In the genomic region with DNA sequence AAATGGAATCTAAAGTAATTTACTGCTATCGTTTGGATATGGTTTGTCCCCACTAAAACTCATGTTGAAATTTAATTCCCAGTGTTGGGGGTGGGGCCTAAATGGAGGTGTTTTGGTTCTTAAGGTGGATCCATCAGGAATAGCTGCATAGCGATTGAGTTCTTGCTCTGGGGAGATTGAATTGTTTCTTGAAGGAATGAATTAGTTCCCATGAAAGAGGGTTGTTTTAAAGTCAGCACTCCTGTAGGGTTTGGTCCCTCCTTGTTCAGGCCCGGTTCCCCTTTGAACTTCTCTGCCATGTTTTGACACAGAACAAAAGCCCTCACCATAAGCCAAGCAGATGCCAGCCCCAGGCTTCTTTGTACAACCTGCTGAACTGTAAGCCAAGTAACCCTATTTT, we compare ENCODE assay signal across 21 cellular contexts.
"Had no signal": no experiment of that assay in that cellular context is flagged by ENCODE, and none has a peak within 500 bp of the region (broad histone marks: within the 10 kb centered on the region; RNA-seq: fewer than 3 reads in every experiment).

No MANE protein-coding gene starts in this region.

- H3K27me3 ChIP-seq: hepatocyte, neutrophil, sigmoid colon, stomach, transverse colon had no signal

- H3K4me2 ChIP-seq: hepatocyte had no signal

- H3K79me2 ChIP-seq: hepatocyte had no signal

- H3K27ac ChIP-seq: coronary artery, hepatocyte, neutrophil, sigmoid colon, skin epidermis, stomach, thoracic aorta, transverse colon had no signal

- H3K36me3 ChIP-seq: neutrophil, sigmoid colon, stomach, thoracic aorta, transverse colon had no signal

- ATAC-seq: stimulated activated naive B cell treated with anti-CD40 and anti-IgM and Interleukin-4, amounts not matched to agents 10 μg/mL and 1 μg/mL and 100 μg/mL, for 72 hours had no signal

- H2AFZ ChIP-seq: hepatocyte had no signal

- H3K4me3 ChIP-seq: coronary artery, hepatocyte, sigmoid colon, skin epidermis, stomach, thoracic aorta, transverse colon had no signal

- H3K9me3 ChIP-seq: neutrophil, sigmoid colon, stomach, thoracic aorta, transverse colon had no signal

- DNase-seq: effector CD4-positive, alpha-beta T cell; endodermal cell; erythroblast; foreskin melanocyte; head of caudate nucleus; kidney glomerular epithelial cell; mesendoderm; naive B cell; posterior cingulate gyrus; sigmoid colon; stimulated activated CD4-positive, alpha-beta T cell treated with anti-CD3 and anti-CD28 coated beads, Interleukin-2, amount 100 ng/mL, for 24 hours; stimulated activated CD4-positive, alpha-beta T cell treated with anti-CD3 and anti-CD28 coated beads, Interleukin-4, amount 100 ng/mL, for 4 hours; stimulated activated naive B cell treated with anti-CD40 and anti-IgM and Interleukin-4, amounts not matched to agents 10 μg/mL and 1 μg/mL and 100 μg/mL, for 72 hours; stomach; substantia nigra; transverse colon had no signal

- H3K4me1 ChIP-seq: sigmoid colon, stomach, transverse colon had no signal
